ENCODE assay signal across 10 cellular contexts in genomic region chr6:161169690-161170089, GRCh38.
DNase-seq lines count a peak whose midpoint lies in the region; ATAC-seq and TF ChIP-seq lines count a peak whose summit lies in the region.
"Had no signal": no experiment of that assay in that cellular context is flagged by ENCODE, and none has a peak within 500 bp of the region (broad histone marks: within the 10 kb centered on the region; RNA-seq: fewer than 3 reads in every experiment).

No MANE protein-coding gene starts in this region.

- ATAC-seq in GM21528 (IDR thresholded peaks at IDR 0.05; ENCODE audit: low FRiP score, unreplicated experiment), result peak; percentile 8

- no peaks in the 10 kb centered on the region for H3K27me3 ChIP-seq in sigmoid colon

- H3K4me3 ChIP-seq in choroid plexus epithelial cell (ENCODE audit: low read depth, low read length) (no peak overlapping the region), sigmoid colon (no peak overlapping the region)
- H3K4me3 ChIP-seq: mucosa of descending colon had no signal

- H3K9me3 ChIP-seq in sigmoid colon, result no peaks in the 10 kb centered on the region
- H3K9me3 ChIP-seq: mucosa of descending colon had no signal

- DNase-seq in NCI-H446 treated with DMSO at 0.1 percent for 48 hours (lab: John Stamatoyannopoulos, UW) (peak; percentile 38), choroid plexus epithelial cell (ENCODE audit: low read depth) (peak; percentile 94), sigmoid colon (peak; percentile 84), NCI-H2227 (lab: John Stamatoyannopoulos, UW; ENCODE audit: unreplicated experiment) (no peak), AML-193 (lab: John Stamatoyannopoulos, UW) (no peak), islet precursor cell (no peak)
- DNase-seq in stimulated activated CD4-positive, alpha-beta T cell treated with anti-CD3 and anti-CD28 coated beads, Interleukin-1b, Interleukin-23, amount 100 ng/mL, for 48 hours, result no peak
- DNase-seq: activated naive CD4-positive, alpha-beta T cell treated with anti-CD3 and anti-CD28 coated beads for 36 hours had no signal

- no peak for TF ChIP-seq EP300 in sigmoid colon (IDR thresholded peaks at IDR 0.05)

- no peak for TF ChIP-seq POLR2A in sigmoid colon (IDR thresholded peaks at IDR 0.05)

- H3K36me3 ChIP-seq in sigmoid colon, result peaks cover 0 to 11% (median 0%) of the 10 kb centered on the region in 4 donors

- intact Hi-C loops in sigmoid colon (cut with DNase I), result loop anchor here (1.0 to 5.0 kb wide), 2 partner anchors 12 to 103 kb away; partner anchors contain the start of gene AGPAT4

- 70 to 79% methylated on average over 4 of the region's 4 CpGs for WGBS in sigmoid colon, 2 donors

- peak; percentile 8 for TF ChIP-seq CTCF in choroid plexus epithelial cell (conservative IDR thresholded peaks at IDR 0.05; ENCODE audit: low read depth, low read length)
- no peak for TF ChIP-seq CTCF in sigmoid colon (IDR thresholded peaks at IDR 0.05)

- H3K4me1 ChIP-seq in sigmoid colon, result peaks cover 0 to 23% (median 18%) of the 10 kb centered on the region in 4 donors

- H3K27ac ChIP-seq in sigmoid colon, result peak overlapping the region in 2 of 4 donors; percentile 26 to 40

Comparison
In these comparisons a context has a peak if more than half of its experiments do, and no peak if none do; other contexts are left out.
1. DNase-seq: peak in NCI-H446 treated with DMSO at 0.1 percent for 48 hours (single experiment), choroid plexus epithelial cell (single experiment) and sigmoid colon (single experiment); none in NCI-H2227 (single experiment), AML-193 (0 of 2), islet precursor cell (single experiment) and stimulated activated CD4-positive, alpha-beta T cell treated with anti-CD3 and anti-CD28 coated beads, Interleukin-1b, Interleukin-23, amount 100 ng/mL, for 48 hours (single experiment).